In the genomic region with DNA sequence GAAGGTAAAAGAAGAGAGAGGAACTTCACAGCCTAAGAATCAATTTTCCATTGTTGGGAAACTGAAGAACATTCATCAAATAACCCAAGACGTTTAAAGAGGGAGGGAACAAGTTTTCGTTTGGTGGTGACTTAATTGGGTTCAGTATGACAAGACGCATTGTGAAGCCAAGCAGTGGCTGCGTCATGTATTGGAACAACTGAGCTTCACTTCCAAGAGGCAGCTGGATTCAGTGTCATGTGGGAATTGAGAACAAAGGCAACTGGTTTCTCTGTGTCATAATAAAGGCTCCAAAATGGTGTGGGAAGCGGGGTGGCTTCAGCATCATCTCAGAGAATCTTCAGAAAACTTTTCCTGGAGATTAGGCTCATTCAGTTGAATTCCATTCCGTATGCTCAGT, we compare ENCODE assay signal across 16 cellular contexts. TPM values are rescaled to one million over a fixed set of nuclear protein-coding genes. Genes with fewer than 3 reads are reported as not detected.
DNase-seq lines count a peak whose midpoint lies in the region; ATAC-seq and TF ChIP-seq lines count a peak whose summit lies in the region.
"Had no signal": no experiment of that assay in that cellular context is flagged by ENCODE, and none has a peak within 500 bp of the region (broad histone marks: within the 10 kb centered on the region; RNA-seq: fewer than 3 reads in every experiment).

No MANE protein-coding gene starts in this region.

- peaks cover 0 to 4% of the 10 kb centered on the region in 2 donors for H3K4me1 ChIP-seq in gastrocnemius medialis

- in situ Hi-C loops in gastrocnemius medialis (cut with MboI; ENCODE audit: low sequenced_read_pairs in 4 of 4), result no loop called here

- DNase-seq in MG63, result peak; percentile 29
- peak in 55 of 61 donors; percentile 4 to 89 (median 49) for DNase-seq in caudate nucleus (lab: John Stamatoyannopoulos, UW)
- DNase-seq in hippocampal formation (lab: John Stamatoyannopoulos, UW), result peak; percentile 60 to 85
- peak; percentile 3 to 27 for DNase-seq in gastrocnemius medialis
- DNase-seq in activated T-helper 2 cell treated with anti-CD3 and anti-CD28 coated beads, Interferon-gamma antibody, Interleukin-2, Interleukin-4, amounts not matched to agents 10 μg/mL and 5 μg/mL and 100 μg/mL, durations not matched to agents 14 hours and 24 hours and 36 hours (ENCODE audit: low spot score), result no peak
- no peak for DNase-seq in NCI-H2029 (lab: John Stamatoyannopoulos, UW)
- DNase-seq: activated CD4-positive, CD25-positive, alpha-beta regulatory T cell treated with anti-CD3 and anti-CD28 coated beads, Interleukin-2, amount 50 U/mL, for 72 hours; CD4-positive, CD25-positive, alpha-beta regulatory T cell; foreskin fibroblast; islet precursor cell; NCI-H1105 treated with DMSO at 0.1 percent for 48 hours; stimulated activated CD4-positive, alpha-beta T cell treated with anti-CD3 and anti-CD28 coated beads, Interleukin-4, amount 100 ng/mL, for 24 hours; T-cell had no signal

- H3K27ac Mint-ChIP-seq in activated T-helper 2 cell treated with anti-CD3 and anti-CD28 coated beads, Interferon-gamma antibody, Interleukin-2, Interleukin-4, amounts not matched to agents 10 μg/mL and 5 μg/mL and 100 μg/mL, durations not matched to agents 14 hours and 24 hours and 36 hours, result no peak overlapping the region
- H3K27ac Mint-ChIP-seq: CD4-positive, CD25-positive, alpha-beta regulatory T cell; T-cell had no signal

- H3K4me1 Mint-ChIP-seq in activated T-helper 2 cell treated with anti-CD3 and anti-CD28 coated beads, Interferon-gamma antibody, Interleukin-2, Interleukin-4, amounts not matched to agents 10 μg/mL and 5 μg/mL and 100 μg/mL, durations not matched to agents 14 hours and 24 hours and 36 hours (ENCODE audit: low read depth), result no peaks in the 10 kb centered on the region
- H3K4me1 Mint-ChIP-seq: stimulated activated effector memory CD8-positive, alpha-beta T cell treated with anti-CD3 and anti-CD28 coated beads, Interleukin-12 subunit alpha, Interleukin-12 subunit beta, amount 100 ng/mL, for 72 hours had no signal

- ATAC-seq in gastrocnemius medialis (peak in 1 of 2 donors; percentile 61), GM18858 (IDR thresholded peaks at IDR 0.05; ENCODE audit: unreplicated experiment) (no peak), HG03280 (IDR thresholded peaks at IDR 0.05; ENCODE audit: unreplicated experiment) (no peak)
- ATAC-seq: stimulated activated effector memory CD8-positive, alpha-beta T cell treated with anti-CD3 and anti-CD28 coated beads, Interleukin-12 subunit alpha, Interleukin-12 subunit beta, amount 100 ng/mL, for 72 hours; T-cell had no signal

- H3K27ac ChIP-seq in caudate nucleus (ENCODE audit: low read depth, low read length), result peak overlapping the region; percentile 84
- no peak overlapping the region for H3K27ac ChIP-seq in gastrocnemius medialis

- TF ChIP-seq POLR2A in gastrocnemius medialis (IDR thresholded peaks at IDR 0.05), result no peak

- peaks cover 5% of the 10 kb centered on the region for H3K27me3 Mint-ChIP-seq in activated T-helper 2 cell treated with anti-CD3 and anti-CD28 coated beads, Interferon-gamma antibody, Interleukin-2, Interleukin-4, amounts not matched to agents 10 μg/mL and 5 μg/mL and 100 μg/mL, durations not matched to agents 14 hours and 24 hours and 36 hours (ENCODE audit: low read depth)

- H3K27me3 ChIP-seq in MG63, result no peaks in the 10 kb centered on the region
- no peaks in the 10 kb centered on the region for H3K27me3 ChIP-seq in gastrocnemius medialis

- H3K9me3 ChIP-seq in MG63, result no peaks in the 10 kb centered on the region
- no peaks in the 10 kb centered on the region for H3K9me3 ChIP-seq in gastrocnemius medialis

- H3K4me3 ChIP-seq in MG63 (no peak overlapping the region), gastrocnemius medialis (no peak overlapping the region)

- intact Hi-C loops in gastrocnemius medialis (cut with DNase I; ENCODE audit: low total_unique reads), result no loop called here
- intact Hi-C loops in activated T-helper 2 cell treated with anti-CD3 and anti-CD28 coated beads, Interferon-gamma antibody, Interleukin-2, Interleukin-4, amounts not matched to agents 10 μg/mL and 5 μg/mL and 100 μg/mL, durations not matched to agents 14 hours and 24 hours and 36 hours (cut with micrococcal nuclease), result no loop called here

- no peak for TF ChIP-seq CTCF in gastrocnemius medialis (IDR thresholded peaks at IDR 0.05 in 4 of 5, conservative IDR thresholded peaks at IDR 0.05 in 1 of 5)

- H3K9me3 Mint-ChIP-seq in activated T-helper 2 cell treated with anti-CD3 and anti-CD28 coated beads, Interferon-gamma antibody, Interleukin-2, Interleukin-4, amounts not matched to agents 10 μg/mL and 5 μg/mL and 100 μg/mL, durations not matched to agents 14 hours and 24 hours and 36 hours, result no peaks in the 10 kb centered on the region
- H3K9me3 Mint-ChIP-seq: CD4-positive, CD25-positive, alpha-beta regulatory T cell; stimulated activated effector memory CD8-positive, alpha-beta T cell treated with anti-CD3 and anti-CD28 coated beads, Interleukin-12 subunit alpha, Interleukin-12 subunit beta, amount 100 ng/mL, for 72 hours; T-cell had no signal

- no peak overlapping the region for H3K4me3 Mint-ChIP-seq in activated T-helper 2 cell treated with anti-CD3 and anti-CD28 coated beads, Interferon-gamma antibody, Interleukin-2, Interleukin-4, amounts not matched to agents 10 μg/mL and 5 μg/mL and 100 μg/mL, durations not matched to agents 14 hours and 24 hours and 36 hours (ENCODE audit: low read depth)
- H3K4me3 Mint-ChIP-seq: CD4-positive, CD25-positive, alpha-beta regulatory T cell; stimulated activated effector memory CD8-positive, alpha-beta T cell treated with anti-CD3 and anti-CD28 coated beads, Interleukin-12 subunit alpha, Interleukin-12 subunit beta, amount 100 ng/mL, for 72 hours; T-cell had no signal

- H3K36me3 ChIP-seq in MG63 (no peaks in the 10 kb centered on the region), gastrocnemius medialis (no peaks in the 10 kb centered on the region)

- H3K36me3 Mint-ChIP-seq in activated T-helper 2 cell treated with anti-CD3 and anti-CD28 coated beads, Interferon-gamma antibody, Interleukin-2, Interleukin-4, amounts not matched to agents 10 μg/mL and 5 μg/mL and 100 μg/mL, durations not matched to agents 14 hours and 24 hours and 36 hours (ENCODE audit: low read depth), result no peaks in the 10 kb centered on the region
- H3K36me3 Mint-ChIP-seq: CD4-positive, CD25-positive, alpha-beta regulatory T cell; stimulated activated effector memory CD8-positive, alpha-beta T cell treated with anti-CD3 and anti-CD28 coated beads, Interleukin-12 subunit alpha, Interleukin-12 subunit beta, amount 100 ng/mL, for 72 hours; T-cell had no signal

RNA-seq across cellular contexts. Expression of gene RC3H1, which starts 29.8 kb away (rescaled TPM):
- 6.6 and 13.1 TPM in 2 replicates for total RNA-seq in MG63 (2014; rRNA removed; shearing (Covaris generic); ENCODE audit: low replicate concordance)
- 10 to 100 TPM; 17.6 to 88.9 (median 37.8) TPM for total RNA-seq in gastrocnemius medialis
- total RNA-seq in activated T-helper 2 cell treated with anti-CD3 and anti-CD28 coated beads, Interferon-gamma antibody, Interleukin-2, Interleukin-4, amounts not matched to agents 10 μg/mL and 5 μg/mL and 100 μg/mL, durations not matched to agents 14 hours and 24 hours and 36 hours, result 30.4 and 33.5 TPM in 2 replicates

Comparison
In these comparisons a context has a peak if more than half of its experiments do, and no peak if none do; other contexts are left out.
1. DNase-seq: peak in MG63 (single experiment), caudate nucleus (55 of 61), hippocampal formation (2 of 2) and gastrocnemius medialis (2 of 2); none in activated T-helper 2 cell treated with anti-CD3 and anti-CD28 coated beads, Interferon-gamma antibody, Interleukin-2, Interleukin-4, amounts not matched to agents 10 μg/mL and 5 μg/mL and 100 μg/mL, durations not matched to agents 14 hours and 24 hours and 36 hours (single experiment) and NCI-H2029 (single experiment).